Comparison of ENCODE assay signal across 1 cellular context in genomic region chr6:53119772-53120409, GRCh38.
TF ChIP-seq lines count a peak whose summit lies in the region.

No MANE protein-coding gene starts in this region.

TF ChIP-seq in H1, 55 proteins besides CTCF, POLR2A, EP300 and RAD21 (continued from another document):
- peak; percentile 97 for TF ChIP-seq JUND (IDR thresholded peaks at IDR 0.05; ENCODE audit: low read length)
- TF ChIP-seq FOSL1 (IDR thresholded peaks at IDR 0.05; ENCODE audit: insufficient read depth, low read depth, low read length): 0 out of 2 replicates have a peak, but pooled peaks have one; percentile 43
- TF ChIP-seq POU5F1 (IDR thresholded peaks at IDR 0.05; ENCODE audit: low read depth, low read length): 0 out of 2 replicates have a peak, but pooled peaks have one; percentile 63
- peak; percentile 94 for TF ChIP-seq JUN (IDR thresholded peaks at IDR 0.05; ENCODE audit: low read depth, low read length)
- peak; percentile 84 for TF ChIP-seq TCF12 (IDR thresholded peaks at IDR 0.05; ENCODE audit: low read depth, low read length)
- peak in 1 of 2 experiments; percentile 68; a peak in 2 of 4 replicates for TF ChIP-seq SIN3A (conservative IDR thresholded peaks at IDR 0.05 in 1 of 2, IDR thresholded peaks at IDR 0.05 in 1 of 2; ENCODE audit: low read depth in 1 of 2, low read length in 2 of 2)
- no peak for TF ChIP-seq KDM1A (IDR thresholded peaks at IDR 0.05; ENCODE audit: borderline replicate concordance, low read length)
- TF ChIP-seq SP1 (IDR thresholded peaks at IDR 0.05; ENCODE audit: low read depth, low read length): 0 out of 2 replicates have a peak, but pooled peaks have one; percentile 7
- no peak for TF ChIP-seq ASH2L (IDR thresholded peaks at IDR 0.05; ENCODE audit: low read length)
- no peak for TF ChIP-seq TAF1 (IDR thresholded peaks at IDR 0.05; ENCODE audit: low read depth, low read length)
TF ChIP-seq in H1: peak in this region for 8.
